Comparison of ENCODE assay signal across 34 cellular contexts in the genomic region with DNA sequence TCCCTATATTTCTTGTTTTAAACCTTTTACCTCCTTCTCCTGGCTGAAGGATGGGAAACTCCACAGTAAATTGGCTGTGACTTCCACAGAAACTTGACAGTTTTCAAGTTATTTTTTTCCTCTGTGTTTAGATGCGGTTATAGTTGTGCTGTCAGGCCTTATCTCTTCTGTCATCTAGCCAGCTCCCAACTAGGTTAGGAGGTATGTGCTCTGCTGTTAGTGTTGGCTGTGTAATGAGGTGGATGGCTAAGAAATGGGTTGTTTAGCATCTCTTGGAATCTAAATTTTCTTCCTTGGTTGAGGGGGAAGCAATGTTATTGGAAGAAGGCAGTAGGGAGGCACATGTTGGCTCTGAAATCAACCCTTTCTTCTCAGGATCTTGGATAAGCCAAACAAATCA.
A peak's percentile ranks its signal among the peaks of the same experiment; 100 is the strongest.
DNase-seq lines count a peak whose midpoint lies in the region; ATAC-seq, FAIRE-seq and TF ChIP-seq lines count a peak whose summit lies in the region.
"Had no signal": no experiment of that assay in that cellular context is flagged by ENCODE, and none has a peak within 500 bp of the region (broad histone marks: within the 10 kb centered on the region; RNA-seq: fewer than 3 reads in every experiment).

No MANE protein-coding gene starts in this region.

- peak; percentile 25 for DNase-seq in IMR-90
- DNase-seq in astrocyte (ENCODE audit: low read depth), result peak; percentile 87
- DNase-seq in fibroblast of villous mesenchyme (ENCODE audit: low read depth), result peak; percentile 39
- DNase-seq in tibial artery, result no peak
- DNase-seq in pancreas, result no peak
- no peak for DNase-seq in activated naive CD4-positive, alpha-beta T cell treated with anti-CD3 and anti-CD28 coated beads for 36 hours
- no peak for DNase-seq in NCI-H1092 (lab: John Stamatoyannopoulos, UW)
- DNase-seq: activated B cell treated with CpG ODN at 0.5 μM for 24 hours; activated CD4-positive, alpha-beta T cell treated with anti-CD3 and anti-CD28 coated beads, Interleukin-2, amount 10 ng/mL, durations not matched to agents 7 days and 5 days; activated gamma-delta T cell; activated naive CD8-positive, alpha-beta T cell treated with anti-CD3 and anti-CD28 coated beads, Interleukin-2, amount 50 U/mL, for 24 hours; activated T-cell treated with anti-CD3 and anti-CD28 coated beads, Interleukin-2, amount 50 U/mL, for 4 hours; C1 segment of cervical spinal cord; Caco-2; DMS53; effector CD4-positive, alpha-beta T cell; GF-D8; left ventricle myocardium inferior; mesenchymal stem cell; NCI-H1048; NCI-H187; NCI-H2171; NCI-H510A treated with DMSO at 0.1 percent for 48 hours; nucleus accumbens; RPMI8226; sigmoid colon; SJCRH30; stimulated activated CD4-positive, alpha-beta T cell treated with anti-CD3 and anti-CD28 coated beads, Interleukin-4, amount 100 ng/mL, for 24 hours; T-helper 1 cell; upper lobe of left lung had no signal

- H2BK120ac ChIP-seq in IMR-90 (ENCODE audit: low read depth, low read length), result no peak overlapping the region

- BruUV-seq in IMR-90 (replicated peaks; lab: Mats Ljungman, UMichigan), result no TSS peak

- ATAC-seq in IMR-90 (ENCODE audit: low read depth) (no peak), pancreas (no peak)
- ATAC-seq: activated naive CD8-positive, alpha-beta T cell treated with anti-CD3 and anti-CD28 coated beads, Interleukin-2, amount 50 U/mL, for 24 hours; activated T-cell treated with anti-CD3 and anti-CD28 coated beads, Interleukin-2, amount 50 U/mL, for 4 hours; HCT116 had no signal

- H3K9me3 Mint-ChIP-seq in astrocyte (ENCODE audit: unreplicated experiment), result no peaks in the 10 kb centered on the region
- H3K9me3 Mint-ChIP-seq in activated naive CD4-positive, alpha-beta T cell treated with anti-CD3 and anti-CD28 coated beads for 36 hours, result no peaks in the 10 kb centered on the region
- H3K9me3 Mint-ChIP-seq: activated B cell treated with CpG ODN at 0.5 μM for 24 hours; activated CD4-positive, alpha-beta T cell treated with anti-CD3 and anti-CD28 coated beads, Interleukin-2, amount 10 ng/mL, durations not matched to agents 7 days and 5 days; activated naive CD8-positive, alpha-beta T cell treated with anti-CD3 and anti-CD28 coated beads, Interleukin-2, amount 50 U/mL, for 24 hours; activated T-cell treated with anti-CD3 and anti-CD28 coated beads, Interleukin-2, amount 50 U/mL, for 4 hours had no signal

- intact Hi-C loops in IMR-90 (cut with micrococcal nuclease) (no loop called here), tibial artery (cut with DNase I; ENCODE audit: low total_unique reads) (no loop called here), pancreas (cut with DNase I) (no loop called here)
- intact Hi-C loops in activated naive CD4-positive, alpha-beta T cell treated with anti-CD3 and anti-CD28 coated beads for 36 hours (cut with micrococcal nuclease), result no loop called here

- peaks cover 2% of the 10 kb centered on the region for H3K36me3 Mint-ChIP-seq in astrocyte (ENCODE audit: low read depth, unreplicated experiment)
- H3K36me3 Mint-ChIP-seq in activated naive CD4-positive, alpha-beta T cell treated with anti-CD3 and anti-CD28 coated beads for 36 hours (ENCODE audit: low read depth), result no peaks in the 10 kb centered on the region

- H3K27me3 ChIP-seq in IMR-90 (ENCODE audit: control insufficient read depth, insufficient read depth, low read length) (no peaks in the 10 kb centered on the region), astrocyte (ENCODE audit: insufficient read depth, low read length) (no peaks in the 10 kb centered on the region), tibial artery (no peaks in the 10 kb centered on the region), pancreas (no peaks in the 10 kb centered on the region)
- H3K27me3 ChIP-seq: sigmoid colon, SJCRH30, upper lobe of left lung had no signal

- no peak overlapping the region for H3K4ac ChIP-seq in IMR-90 (ENCODE audit: low read depth, low read length)

- no peak overlapping the region for H3K56ac ChIP-seq in IMR-90 (ENCODE audit: extremely low read depth, insufficient read depth, low read length)

- 0 out of 4 replicates have a peak, but pooled peaks cover 0 to 6% of the 10 kb centered on the region in 2 experiments for H3K79me1 ChIP-seq in IMR-90 (ENCODE audit: low read depth in 1 of 2, low read length in 2 of 2)

- H3K4me3 ChIP-seq in IMR-90 (ENCODE audit: insufficient read depth, low read depth, low read length), result no peak overlapping the region
- H3K4me3 ChIP-seq in astrocyte (ENCODE audit: insufficient read depth, low read depth, low read length), result no peak overlapping the region
- no peak overlapping the region for H3K4me3 ChIP-seq in fibroblast of villous mesenchyme (ENCODE audit: low read depth, low read length)
- H3K4me3 ChIP-seq in tibial artery, result no peak overlapping the region
- no peak overlapping the region for H3K4me3 ChIP-seq in pancreas
- H3K4me3 ChIP-seq: left ventricle myocardium inferior, sigmoid colon, SJCRH30, upper lobe of left lung had no signal

- H3K36me3 ChIP-seq in IMR-90 (ENCODE audit: control insufficient read depth, insufficient read depth, low read length) (no peaks in the 10 kb centered on the region), astrocyte (ENCODE audit: insufficient read depth, low read length) (no peaks in the 10 kb centered on the region), tibial artery (no peaks in the 10 kb centered on the region), pancreas (no peaks in the 10 kb centered on the region)
- H3K36me3 ChIP-seq: sigmoid colon, SJCRH30 had no signal

- POLR2A ChIA-PET in IMR-90 (lab: Charles Lee; ENCODE audit: unreplicated experiment), result no interaction called here

- no peaks in the 10 kb centered on the region for H4K20me1 ChIP-seq in IMR-90 (ENCODE audit: insufficient read depth, low read length)
- H4K20me1 ChIP-seq in astrocyte (ENCODE audit: insufficient read depth, low read length), result peaks cover 7% of the 10 kb centered on the region

- H3K4me1 Mint-ChIP-seq in astrocyte (ENCODE audit: low read depth, unreplicated experiment), result peaks cover 14% of the 10 kb centered on the region
- H3K4me1 Mint-ChIP-seq in activated naive CD4-positive, alpha-beta T cell treated with anti-CD3 and anti-CD28 coated beads for 36 hours (ENCODE audit: low read depth), result no peaks in the 10 kb centered on the region
- H3K4me1 Mint-ChIP-seq: activated B cell treated with CpG ODN at 0.5 μM for 24 hours; activated CD4-positive, alpha-beta T cell treated with anti-CD3 and anti-CD28 coated beads, Interleukin-2, amount 10 ng/mL, durations not matched to agents 7 days and 5 days; activated naive CD8-positive, alpha-beta T cell treated with anti-CD3 and anti-CD28 coated beads, Interleukin-2, amount 50 U/mL, for 24 hours had no signal

- CTCF ChIA-PET in IMR-90 (lab: Yijun Ruan, JAX), result interaction anchor here (0.6 kb wide), 1 partner anchor 588 kb away, joined by 3 read pairs; no protein-coding TSS in a partner anchor
- CTCF ChIA-PET in activated naive CD4-positive, alpha-beta T cell treated with anti-CD3 and anti-CD28 coated beads for 36 hours (lab: Charles Lee), result interaction anchor here (1.3 kb wide), 1 partner anchor 35 kb away, joined by 3 read pairs; no protein-coding TSS in a partner anchor

- no peak overlapping the region for H4K5ac ChIP-seq in IMR-90 (ENCODE audit: low read depth, low read length)

- peaks cover 18% of the 10 kb centered on the region for H3K4me1 ChIP-seq in IMR-90 (ENCODE audit: control insufficient read depth, insufficient read depth, low read length)
- H3K4me1 ChIP-seq in astrocyte (ENCODE audit: insufficient read depth, low read length), result peaks cover 24% of the 10 kb centered on the region
- peaks cover 0 to 35% (median 15%) of the 10 kb centered on the region in 4 donors for H3K4me1 ChIP-seq in tibial artery
- H3K4me1 ChIP-seq in pancreas, result peaks cover 0 to 3% (median 3%) of the 10 kb centered on the region in 3 donors
- H3K4me1 ChIP-seq: Caco-2, SJCRH30 had no signal

- H3K9me3 ChIP-seq in IMR-90 (ENCODE audit: control insufficient read depth, insufficient read depth, low read length) (no peaks in the 10 kb centered on the region), astrocyte (ENCODE audit: insufficient read depth, low read depth, low read length) (no peaks in the 10 kb centered on the region), tibial artery (no peaks in the 10 kb centered on the region), pancreas (no peaks in the 10 kb centered on the region)
- H3K9me3 ChIP-seq: Caco-2, left ventricle myocardium inferior, sigmoid colon, SJCRH30, upper lobe of left lung had no signal

- no peak overlapping the region for H3K4me2 ChIP-seq in IMR-90 (ENCODE audit: low read depth, low read length)
- H3K4me2 ChIP-seq in astrocyte (ENCODE audit: low read length), result peak overlapping the region; percentile 10

- H4K91ac ChIP-seq in IMR-90 (ENCODE audit: insufficient read depth, low read depth, low read length), result no peak overlapping the region

- no peak overlapping the region; the same call in 1 of the 2 replicates for H3K18ac ChIP-seq in IMR-90 (ENCODE audit: low read depth, low read length)

- no peak overlapping the region for H3K14ac ChIP-seq in IMR-90 (replicated peaks; ENCODE audit: low read depth, low read length)

- H3K27me3 Mint-ChIP-seq in astrocyte (ENCODE audit: low read depth, unreplicated experiment), result no peaks in the 10 kb centered on the region
- H3K27me3 Mint-ChIP-seq in activated naive CD4-positive, alpha-beta T cell treated with anti-CD3 and anti-CD28 coated beads for 36 hours (ENCODE audit: low read depth), result peaks cover 4% of the 10 kb centered on the region

- no peak overlapping the region for H2BK20ac ChIP-seq in IMR-90 (ENCODE audit: low read depth, low read length)

- H3K23ac ChIP-seq in IMR-90 (ENCODE audit: low read depth, low read length), result no peak overlapping the region

- no peaks in the 10 kb centered on the region for H3K79me2 ChIP-seq in astrocyte (ENCODE audit: insufficient read depth, low read length)

- H2AFZ ChIP-seq in IMR-90 (replicated peaks; ENCODE audit: low read length, poor library complexity) (no peak overlapping the region), astrocyte (ENCODE audit: low read depth, low read length) (no peak overlapping the region)

- H3K4me3 Mint-ChIP-seq in astrocyte (ENCODE audit: unreplicated experiment), result no peak overlapping the region
- no peak overlapping the region for H3K4me3 Mint-ChIP-seq in activated naive CD4-positive, alpha-beta T cell treated with anti-CD3 and anti-CD28 coated beads for 36 hours
- H3K4me3 Mint-ChIP-seq: activated B cell treated with CpG ODN at 0.5 μM for 24 hours; activated CD4-positive, alpha-beta T cell treated with anti-CD3 and anti-CD28 coated beads, Interleukin-2, amount 10 ng/mL, durations not matched to agents 7 days and 5 days; activated naive CD8-positive, alpha-beta T cell treated with anti-CD3 and anti-CD28 coated beads, Interleukin-2, amount 50 U/mL, for 24 hours; activated T-cell treated with anti-CD3 and anti-CD28 coated beads, Interleukin-2, amount 50 U/mL, for 4 hours had no signal

- H2BK15ac ChIP-seq in IMR-90 (ENCODE audit: low read depth, low read length), result no peak overlapping the region

- TF ChIP-seq RAD21 in IMR-90 (IDR thresholded peaks at IDR 0.05; ENCODE audit: low read length), result no peak

- H2AK9ac ChIP-seq in IMR-90 (replicated peaks; ENCODE audit: low read depth, low read length, poor library complexity), result no peak overlapping the region

- no peak overlapping the region for H3K27ac Mint-ChIP-seq in astrocyte (ENCODE audit: unreplicated experiment)
- H3K27ac Mint-ChIP-seq in activated naive CD4-positive, alpha-beta T cell treated with anti-CD3 and anti-CD28 coated beads for 36 hours, result no peak overlapping the region
- H3K27ac Mint-ChIP-seq: activated B cell treated with CpG ODN at 0.5 μM for 24 hours; activated CD4-positive, alpha-beta T cell treated with anti-CD3 and anti-CD28 coated beads, Interleukin-2, amount 10 ng/mL, durations not matched to agents 7 days and 5 days; activated naive CD8-positive, alpha-beta T cell treated with anti-CD3 and anti-CD28 coated beads, Interleukin-2, amount 50 U/mL, for 24 hours had no signal

- no peak for FAIRE-seq in astrocyte (lab: Jason Lieb, UNC)
- FAIRE-seq in pancreas (lab: Jason Lieb, UNC), result no peak
- FAIRE-seq: colon, keratinocyte had no signal

- no peak overlapping the region for H2AK5ac ChIP-seq in IMR-90 (ENCODE audit: low read depth, low read length)

- dilution Hi-C loops in IMR-90 (cut with HindIII; ENCODE audit: low sequenced_read_pairs, unreplicated experiment), result no loop called here

- H3K9ac ChIP-seq in IMR-90 (ENCODE audit: low read depth, low read length) (no peak overlapping the region), astrocyte (ENCODE audit: low read length) (no peak overlapping the region)

- no CpG with 5 or more reads among the region's 1 CpG for WGBS in IMR-90 (ENCODE audit: extremely low coverage in 2 of 2, insufficient read length in 1 of 2), 2 experiments
- WGBS in pancreas, 2 donors, result 74 to 85% methylated on average over 1 of the region's 1 CpG

- H4K8ac ChIP-seq in IMR-90 (ENCODE audit: low read depth in 2 of 2, low read length in 2 of 2), result no peak overlapping the region

- in situ Hi-C loops in IMR-90 (cut with MboI; ENCODE audit: low sequenced_read_pairs), result no loop called here

- TF ChIP-seq POLR2A in IMR-90 (IDR thresholded peaks at IDR 0.05; ENCODE audit: low read depth, low read length), result no peak

- H3K27ac ChIP-seq in IMR-90 (ENCODE audit: insufficient read depth, low read length), result no peak overlapping the region
- H3K27ac ChIP-seq in astrocyte (ENCODE audit: low read depth, low read length), result no peak overlapping the region
- peak overlapping the region; percentile 71 to 72 for H3K27ac ChIP-seq in tibial artery
- H3K27ac ChIP-seq in pancreas, result no peak overlapping the region
- H3K27ac ChIP-seq: epithelial cell of prostate, sigmoid colon, SJCRH30 had no signal

- H2BK5ac ChIP-seq in IMR-90 (ENCODE audit: low read depth, low read length, poor library complexity, severe bottlenecking), result no peak overlapping the region

- TF ChIP-seq CTCF in IMR-90 (conservative IDR thresholded peaks at IDR 0.05; ENCODE audit: low read depth, low read length) (no peak), astrocyte (IDR thresholded peaks at IDR 0.05; ENCODE audit: insufficient read depth, low read depth, low read length) (no peak), fibroblast of villous mesenchyme (IDR thresholded peaks at IDR 0.05; ENCODE audit: insufficient read depth, low read depth, low read length) (no peak), tibial artery (IDR thresholded peaks at IDR 0.05) (no peak), pancreas (IDR thresholded peaks at IDR 0.05) (no peak)

- peaks cover 14% of the 10 kb centered on the region for H3K9me1 ChIP-seq in IMR-90 (ENCODE audit: insufficient read depth, low read length)

Comparison
In these comparisons a context has a peak if more than half of its experiments do, and no peak if none do; other contexts are left out.
1. DNase-seq: peak in IMR-90 (single experiment), astrocyte (single experiment) and fibroblast of villous mesenchyme (single experiment); none in tibial artery (0 of 2), pancreas (0 of 6), activated naive CD4-positive, alpha-beta T cell treated with anti-CD3 and anti-CD28 coated beads for 36 hours (single experiment) and NCI-H1092 (single experiment).
2. H3K27ac ChIP-seq: peak in tibial artery (2 of 2); none in IMR-90 (single experiment), astrocyte (single experiment) and pancreas (0 of 4).